19 cellular contexts compared by ENCODE assay signal in the genomic region with DNA sequence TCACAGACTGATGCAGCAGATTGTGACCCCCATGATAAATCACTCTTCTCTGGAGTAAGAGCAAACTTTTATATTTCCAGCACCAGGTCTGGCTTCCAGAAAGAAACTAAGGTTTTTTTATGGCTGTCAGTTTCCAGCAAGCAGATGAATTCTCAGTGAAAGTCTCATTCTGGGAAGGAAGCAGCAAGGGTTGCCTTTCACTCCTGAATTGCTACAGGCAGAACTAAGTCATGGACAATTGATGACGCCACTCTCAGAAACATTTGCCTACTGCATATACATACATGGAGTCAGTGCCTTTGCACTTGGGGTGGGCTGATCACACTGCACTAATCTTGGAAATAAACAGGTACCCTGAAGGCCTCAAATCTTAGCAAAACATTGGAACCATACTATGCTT.
DNase-seq lines count a peak whose midpoint lies in the region; ATAC-seq and TF ChIP-seq lines count a peak whose summit lies in the region.
"Had no signal": no experiment of that assay in that cellular context is flagged by ENCODE, and none has a peak within 500 bp of the region (broad histone marks: within the 10 kb centered on the region; RNA-seq: fewer than 3 reads in every experiment).

No MANE protein-coding gene starts in this region.

- DNase-seq in activated CD4-positive, alpha-beta T cell treated with anti-CD3 and anti-CD28 coated beads, Interleukin-2, amount 10 ng/mL, durations not matched to agents 24 days and 14 days: peak; percentile 59
- DNase-seq in activated CD4-positive, alpha-beta T cell treated with anti-CD3 and anti-CD28 coated beads, Interleukin-2, amount 50 U/mL, for 1 hour: no peak
- DNase-seq in activated naive CD4-positive, alpha-beta T cell treated with anti-CD3 and anti-CD28 coated beads, Interleukin-2, amount 50 U/mL, for 72 hours (ENCODE audit: low spot score in 2 of 2): no peak
- DNase-seq in activated naive CD4-positive, alpha-beta T cell treated with anti-CD3 and anti-CD28 coated beads, Interleukin-2, amount 50 U/mL, for 16 hours: no peak
- DNase-seq in type B pancreatic cell (ENCODE audit: extremely low spot score, unreplicated experiment) (no peak), PC-3 (no peak)
- DNase-seq: 8988T; COR-L47; DMS 273 treated with DMSO at 0.1 percent for 48 hours; DND-41; H9; NCI-H1105; NCI-H2081; NCI-H2171 treated with DMSO at 0.1 percent for 48 hours; NCI-H446 treated with DMSO at 0.1 percent for 48 hours; NK-92 treated with Interleukin-12 subunit alpha and Interleukin-12 subunit beta, amount 100 ng/mL, for 24 hours; Right ventricle myocardium superior had no signal

- H3K9me2 ChIP-seq in PC-3 (replicated peaks; ENCODE audit: low read length): no peaks in the 10 kb centered on the region

- no peaks in the 10 kb centered on the region for H3K36me3 ChIP-seq in PC-3 (ENCODE audit: low read depth, low read length)

- H3K9ac ChIP-seq in PC-3 (ENCODE audit: low read length): no peak overlapping the region

- BruUV-seq in PC-3 (replicated peaks; lab: Mats Ljungman, UMichigan): no TSS peak

- no peaks in the 10 kb centered on the region for H3F3A ChIP-seq in PC-3 (ENCODE audit: low read length, unreplicated experiment)

- H2AFZ ChIP-seq in PC-3 (ENCODE audit: low read length): no peak overlapping the region

- peaks cover 77% of the 10 kb centered on the region for H3K4me1 Mint-ChIP-seq in activated CD4-positive, alpha-beta T cell treated with anti-CD3 and anti-CD28 coated beads, Interleukin-2, amount 10 ng/mL, durations not matched to agents 24 days and 14 days
- peaks cover 58% of the 10 kb centered on the region for H3K4me1 Mint-ChIP-seq in activated T-helper 17 cell treated with anti-CD3 and anti-CD28 coated beads, Interleukin-2, amount 50 U/mL, for 72 hours
- H3K4me1 Mint-ChIP-seq in type B pancreatic cell (ENCODE audit: unreplicated experiment): peaks cover 4% of the 10 kb centered on the region
- H3K4me1 Mint-ChIP-seq: H9 had no signal

- H3K4me3 Mint-ChIP-seq in activated CD4-positive, alpha-beta T cell treated with anti-CD3 and anti-CD28 coated beads, Interleukin-2, amount 10 ng/mL, durations not matched to agents 24 days and 14 days: peak overlapping the region; percentile 78
- peak overlapping the region; percentile 72 for H3K4me3 Mint-ChIP-seq in activated T-helper 17 cell treated with anti-CD3 and anti-CD28 coated beads, Interleukin-2, amount 50 U/mL, for 72 hours
- H3K4me3 Mint-ChIP-seq in type B pancreatic cell: peak overlapping the region; percentile 17
- H3K4me3 Mint-ChIP-seq: H9 had no signal

- peak overlapping the region; percentile 94 for H3K27ac Mint-ChIP-seq in activated CD4-positive, alpha-beta T cell treated with anti-CD3 and anti-CD28 coated beads, Interleukin-2, amount 10 ng/mL, durations not matched to agents 24 days and 14 days
- peak overlapping the region; percentile 96 to 97 for H3K27ac Mint-ChIP-seq in activated naive CD4-positive, alpha-beta T cell treated with anti-CD3 and anti-CD28 coated beads, Interleukin-2, amount 50 U/mL, for 72 hours
- H3K27ac Mint-ChIP-seq in activated T-helper 17 cell treated with anti-CD3 and anti-CD28 coated beads, Interleukin-2, amount 50 U/mL, for 72 hours: peak overlapping the region; percentile 93
- H3K27ac Mint-ChIP-seq in type B pancreatic cell: peak overlapping the region; percentile 26

- no peak overlapping the region for H3K4me3 ChIP-seq in PC-3 (ENCODE audit: low read length)

- ATAC-seq in activated naive CD4-positive, alpha-beta T cell treated with anti-CD3 and anti-CD28 coated beads, Interleukin-2, amount 50 U/mL, for 72 hours: no peak
- ATAC-seq in activated T-helper 17 cell treated with anti-CD3 and anti-CD28 coated beads, Interleukin-2, amount 50 U/mL, for 72 hours (replicated peaks): no peak
- ATAC-seq in HG02973 (IDR thresholded peaks at IDR 0.05; ENCODE audit: unreplicated experiment) (no peak), PC-3 (no peak)

- intact Hi-C loops in activated CD4-positive, alpha-beta T cell treated with anti-CD3 and anti-CD28 coated beads, Interleukin-2, amount 10 ng/mL, durations not matched to agents 24 days and 14 days (cut with micrococcal nuclease): loop anchor here (1.0 to 5.0 kb wide), 5 partner anchors 29 to 271 kb away; partner anchors contain the start of gene IL21
- intact Hi-C loops in PC-3 (cut with micrococcal nuclease): no loop called here

- no peaks in the 10 kb centered on the region; the same call in 1 of the 2 replicates for H3K4me1 ChIP-seq in PC-3 (ENCODE audit: insufficient read depth, low read length)

- H3K9me3 ChIP-seq in PC-3 (ENCODE audit: low read length): no peaks in the 10 kb centered on the region

- no peak for TF ChIP-seq CTCF in type B pancreatic cell (conservative IDR thresholded peaks at IDR 0.05)
- TF ChIP-seq CTCF in PC-3 (conservative IDR thresholded peaks at IDR 0.05; ENCODE audit: low read depth, low read length): no peak

- H3K4me2 ChIP-seq in PC-3 (ENCODE audit: low read length): no peak overlapping the region

- no peaks in the 10 kb centered on the region for H3K27me3 ChIP-seq in PC-3 (ENCODE audit: low read length)

- H3K79me2 ChIP-seq in PC-3 (ENCODE audit: low read length): no peaks in the 10 kb centered on the region

- H3K36me3 Mint-ChIP-seq in activated CD4-positive, alpha-beta T cell treated with anti-CD3 and anti-CD28 coated beads, Interleukin-2, amount 10 ng/mL, durations not matched to agents 24 days and 14 days (ENCODE audit: low read depth): peaks cover 7% of the 10 kb centered on the region
- peaks cover 0 to 12% of the 10 kb centered on the region in 2 donors for H3K36me3 Mint-ChIP-seq in activated naive CD4-positive, alpha-beta T cell treated with anti-CD3 and anti-CD28 coated beads, Interleukin-2, amount 50 U/mL, for 72 hours
- H3K36me3 Mint-ChIP-seq in activated T-helper 17 cell treated with anti-CD3 and anti-CD28 coated beads, Interleukin-2, amount 50 U/mL, for 72 hours (ENCODE audit: low read depth): no peaks in the 10 kb centered on the region
- H3K36me3 Mint-ChIP-seq in type B pancreatic cell: no peaks in the 10 kb centered on the region

- no peak overlapping the region for H3K27ac ChIP-seq in PC-3 (ENCODE audit: low read length)

- H4K20me1 ChIP-seq in PC-3 (ENCODE audit: low read length): no peaks in the 10 kb centered on the region

- H3K9me3 Mint-ChIP-seq in activated CD4-positive, alpha-beta T cell treated with anti-CD3 and anti-CD28 coated beads, Interleukin-2, amount 10 ng/mL, durations not matched to agents 24 days and 14 days: peaks cover 18% of the 10 kb centered on the region
- H3K9me3 Mint-ChIP-seq in activated naive CD4-positive, alpha-beta T cell treated with anti-CD3 and anti-CD28 coated beads, Interleukin-2, amount 50 U/mL, for 72 hours: peaks cover 4 to 5% of the 10 kb centered on the region in 2 donors
- no peaks in the 10 kb centered on the region for H3K9me3 Mint-ChIP-seq in activated T-helper 17 cell treated with anti-CD3 and anti-CD28 coated beads, Interleukin-2, amount 50 U/mL, for 72 hours
- peaks cover 4% of the 10 kb centered on the region for H3K9me3 Mint-ChIP-seq in type B pancreatic cell

- POLR2A ChIA-PET in PC-3 (lab: Charles Lee; ENCODE audit: unreplicated experiment): no interaction called here

- no peaks in the 10 kb centered on the region for H3K27me3 Mint-ChIP-seq in activated CD4-positive, alpha-beta T cell treated with anti-CD3 and anti-CD28 coated beads, Interleukin-2, amount 10 ng/mL, durations not matched to agents 24 days and 14 days
- no peaks in the 10 kb centered on the region for H3K27me3 Mint-ChIP-seq in activated T-helper 17 cell treated with anti-CD3 and anti-CD28 coated beads, Interleukin-2, amount 50 U/mL, for 72 hours
- no peaks in the 10 kb centered on the region for H3K27me3 Mint-ChIP-seq in type B pancreatic cell

- CTCF ChIA-PET in PC-3 (lab: Charles Lee): no interaction called here

Comparison
In these comparisons a context has a peak if more than half of its experiments do, and no peak if none do; other contexts are left out.
1. H3K27ac Mint-ChIP-seq: peak in every context shown above with its lines; median percentile 96 in activated naive CD4-positive, alpha-beta T cell treated with anti-CD3 and anti-CD28 coated beads, Interleukin-2, amount 50 U/mL, for 72 hours; 94 in activated CD4-positive, alpha-beta T cell treated with anti-CD3 and anti-CD28 coated beads, Interleukin-2, amount 10 ng/mL, durations not matched to agents 24 days and 14 days; 93 in activated T-helper 17 cell treated with anti-CD3 and anti-CD28 coated beads, Interleukin-2, amount 50 U/mL, for 72 hours; 26 in type B pancreatic cell.
2. H3K4me3 Mint-ChIP-seq: peak in every context shown above with its lines; median percentile 78 in activated CD4-positive, alpha-beta T cell treated with anti-CD3 and anti-CD28 coated beads, Interleukin-2, amount 10 ng/mL, durations not matched to agents 24 days and 14 days; 72 in activated T-helper 17 cell treated with anti-CD3 and anti-CD28 coated beads, Interleukin-2, amount 50 U/mL, for 72 hours; 17 in type B pancreatic cell.